In genomic region chr1:46489638-46490602, GRCh38 we compare ENCODE assay signal across 9 cellular contexts. TPM values are rescaled to one million over a fixed set of nuclear protein-coding genes. Genes with fewer than 3 reads are reported as not detected.
DNase-seq lines count a peak whose midpoint lies in the region; ATAC-seq and TF ChIP-seq lines count a peak whose summit lies in the region.
"Had no signal": no experiment of that assay in that cellular context is flagged by ENCODE, and none has a peak within 500 bp of the region (broad histone marks: within the 10 kb centered on the region; RNA-seq: fewer than 3 reads in every experiment).

TSS of gene DMBX1 (plus strand) at chr1:46489836. CDS start at chr1:46507011, 17,175 bp downstream.

- no peak within 1 kb of the TSS for H3K27ac ChIP-seq in cardiac muscle cell
- no peak within 1 kb of the TSS for H3K27ac ChIP-seq in rectal smooth muscle tissue (ENCODE audit: low read depth, low read length)

- H3K36me3 Mint-ChIP-seq in activated CD8-positive, alpha-beta T cell treated with anti-CD3 and anti-CD28 coated beads, Interleukin-2, amount 10 ng/mL, durations not matched to agents 7 days and 5 days (ENCODE audit: low read depth), result peaks cover 4% of the 10 kb centered on the region

- H3K27me3 ChIP-seq in cardiac muscle cell (peaks cover 100% of the 10 kb centered on the region), rectal smooth muscle tissue (ENCODE audit: control insufficient read depth, insufficient read depth, low read length) (peaks cover 63% of the 10 kb centered on the region)

- H3K9ac ChIP-seq in rectal smooth muscle tissue (ENCODE audit: low read length), result no peak within 1 kb of the TSS

- H3K27ac Mint-ChIP-seq in activated CD8-positive, alpha-beta T cell treated with anti-CD3 and anti-CD28 coated beads, Interleukin-2, amount 10 ng/mL, durations not matched to agents 7 days and 5 days, result no peak within 1 kb of the TSS

- H3K9me3 Mint-ChIP-seq in activated CD8-positive, alpha-beta T cell treated with anti-CD3 and anti-CD28 coated beads, Interleukin-2, amount 10 ng/mL, durations not matched to agents 7 days and 5 days (ENCODE audit: insufficient read depth), result no peaks in the 10 kb centered on the region

- H3K4me3 Mint-ChIP-seq in activated CD8-positive, alpha-beta T cell treated with anti-CD3 and anti-CD28 coated beads, Interleukin-2, amount 10 ng/mL, durations not matched to agents 7 days and 5 days, result peak within 1 kb of the TSS; percentile 63

- H3K4me1 ChIP-seq in cardiac muscle cell (ENCODE audit: low read depth) (peaks cover 6% of the 10 kb centered on the region), rectal smooth muscle tissue (ENCODE audit: control insufficient read depth, insufficient read depth, low read length) (no peaks in the 10 kb centered on the region)

- peaks cover 15% of the 10 kb centered on the region for H3K4me1 Mint-ChIP-seq in activated CD8-positive, alpha-beta T cell treated with anti-CD3 and anti-CD28 coated beads, Interleukin-2, amount 10 ng/mL, durations not matched to agents 7 days and 5 days (ENCODE audit: low read depth)

- H3K4me3 ChIP-seq in LNCaP clone FGC (ENCODE audit: low read depth, low read length) (peak within 1 kb of the TSS; percentile 67), cardiac muscle cell (peak within 1 kb of the TSS; percentile 23), rectal smooth muscle tissue (ENCODE audit: low read length) (peak within 1 kb of the TSS; percentile 20)

- no peaks in the 10 kb centered on the region for H3K36me3 ChIP-seq in cardiac muscle cell
- no peaks in the 10 kb centered on the region for H3K36me3 ChIP-seq in rectal smooth muscle tissue (ENCODE audit: control insufficient read depth, insufficient read depth, low read length)

- CTCF ChIA-PET in activated CD8-positive, alpha-beta T cell treated with anti-CD3 and anti-CD28 coated beads, Interleukin-2, amount 10 ng/mL, durations not matched to agents 7 days and 5 days (lab: Charles Lee), result interaction anchor here (0.8 to 3.2 kb wide), 2 partner anchors 37 to 39 kb away, joined by 4 to 17 read pairs; no protein-coding TSS in a partner anchor

- TF ChIP-seq CTCF in LNCaP clone FGC (IDR thresholded peaks at IDR 0.05; ENCODE audit: control insufficient read depth, extremely low read depth, insufficient read depth) (no peak), cardiac muscle cell (IDR thresholded peaks at IDR 0.05; ENCODE audit: low read depth, low read length) (no peak)

- peaks cover 86% of the 10 kb centered on the region for H3K27me3 Mint-ChIP-seq in activated CD8-positive, alpha-beta T cell treated with anti-CD3 and anti-CD28 coated beads, Interleukin-2, amount 10 ng/mL, durations not matched to agents 7 days and 5 days (ENCODE audit: low read depth)

- peak; percentile 40 for DNase-seq in ELR (ENCODE audit: low read depth)
- peak; percentile 22 for DNase-seq in LNCaP clone FGC (ENCODE audit: low read depth)
- peak; percentile 57 for DNase-seq in activated CD8-positive, alpha-beta T cell treated with anti-CD3 and anti-CD28 coated beads, Interleukin-2, amount 10 ng/mL, durations not matched to agents 7 days and 5 days
- DNase-seq in cardiac muscle cell (ENCODE audit: low read depth in 1 of 2, low spot score in 1 of 2), result peak in 1 of 2 donors; percentile 63
- DNase-seq in cortex of kidney (lab: John Stamatoyannopoulos, UW), result no peak

- POLR2A ChIA-PET in activated CD8-positive, alpha-beta T cell treated with anti-CD3 and anti-CD28 coated beads, Interleukin-2, amount 10 ng/mL, durations not matched to agents 7 days and 5 days (lab: Charles Lee), result no interaction called here

- ATAC-seq in activated CD8-positive, alpha-beta T cell treated with anti-CD3 and anti-CD28 coated beads, Interleukin-2, amount 10 ng/mL, durations not matched to agents 7 days and 5 days, result peak; percentile 65
- ATAC-seq in HG03378 (IDR thresholded peaks at IDR 0.05; ENCODE audit: unreplicated experiment), result no peak
- no peak for ATAC-seq in HG03196 (IDR thresholded peaks at IDR 0.05; ENCODE audit: unreplicated experiment)

- H3K9me3 ChIP-seq in cardiac muscle cell (ENCODE audit: low read depth), result no peaks in the 10 kb centered on the region

RNA-seq across cellular contexts. Expression of gene DMBX1, which starts in this region (rescaled TPM):
- total RNA-seq in activated CD8-positive, alpha-beta T cell treated with anti-CD3 and anti-CD28 coated beads, Interleukin-2, amount 10 ng/mL, durations not matched to agents 7 days and 5 days, result under 1 TPM in 1 of 2 experiments, not detected in 1; 0.08 TPM
- not detected in 2 replicates for total RNA-seq in cardiac muscle cell
- polyA plus RNA-seq in cardiac muscle cell, result not detected in 2 replicates
- total RNA-seq: renal cortical epithelial cell had no signal

Comparison
In these comparisons a context has a peak if more than half of its experiments do, and no peak if none do; other contexts are left out.
1. Peak in DNase-seq and ATAC-seq in activated CD8-positive, alpha-beta T cell treated with anti-CD3 and anti-CD28 coated beads, Interleukin-2, amount 10 ng/mL, durations not matched to agents 7 days and 5 days; RNA of the gene not detected or under 1 TPM.